ENCODE assay signal across 2 cellular contexts in the genomic region with DNA sequence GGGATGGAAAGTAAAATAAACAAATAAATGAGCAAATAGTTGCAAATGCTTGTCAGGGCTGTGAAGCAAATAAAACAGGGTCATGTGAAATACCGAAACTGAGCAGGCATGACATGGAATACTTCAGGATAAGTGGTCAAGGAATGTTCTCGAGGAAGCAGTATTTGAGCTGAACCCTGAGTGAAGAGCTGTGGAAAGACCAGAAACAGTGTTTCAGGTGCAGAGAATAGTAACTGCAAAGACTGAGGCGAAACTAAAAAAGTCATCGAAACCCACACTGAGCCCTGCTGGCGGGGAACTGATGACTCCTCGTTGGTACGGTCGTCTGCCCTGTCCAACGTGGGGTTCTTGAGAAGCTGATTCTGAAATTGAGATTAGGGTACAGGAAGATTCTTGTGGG.
TF ChIP-seq lines count a peak whose summit lies in the region.

No MANE protein-coding gene starts in this region.

TF ChIP-seq in A549, 52 proteins besides CTCF, POLR2A, EP300 and RAD21 (continued from another document):
- TF ChIP-seq E2F6 (IDR thresholded peaks at IDR 0.05; ENCODE audit: borderline replicate concordance, low read depth) (no peak), GATA3 (IDR thresholded peaks at IDR 0.05; ENCODE audit: borderline replicate concordance) (no peak), REST (IDR thresholded peaks at IDR 0.05) (no peak), FOSL2 (IDR thresholded peaks at IDR 0.05) (no peak), FOSL2 (CRISPR knock-in tag; IDR thresholded peaks at IDR 0.05) (no peak), JUN (IDR thresholded peaks at IDR 0.05) (no peak), ZSCAN20 (CRISPR knock-in tag; IDR thresholded peaks at IDR 0.05) (no peak), ATOH8 (CRISPR knock-in tag; IDR thresholded peaks at IDR 0.05; ENCODE audit: low read depth) (no peak)
- TF ChIP-seq, protein P1, sequence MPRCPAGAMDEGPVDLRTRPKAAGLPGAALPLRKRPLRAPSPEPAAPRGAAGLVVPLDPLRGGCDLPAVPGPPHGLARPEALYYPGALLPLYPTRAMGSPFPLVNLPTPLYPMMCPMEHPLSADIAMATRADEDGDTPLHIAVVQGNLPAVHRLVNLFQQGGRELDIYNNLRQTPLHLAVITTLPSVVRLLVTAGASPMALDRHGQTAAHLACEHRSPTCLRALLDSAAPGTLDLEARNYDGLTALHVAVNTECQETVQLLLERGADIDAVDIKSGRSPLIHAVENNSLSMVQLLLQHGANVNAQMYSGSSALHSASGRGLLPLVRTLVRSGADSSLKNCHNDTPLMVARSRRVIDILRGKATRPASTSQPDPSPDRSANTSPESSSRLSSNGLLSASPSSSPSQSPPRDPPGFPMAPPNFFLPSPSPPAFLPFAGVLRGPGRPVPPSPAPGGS (IDR thresholded peaks at IDR 0.05), result no peak
- TF ChIP-seq, protein P2, sequence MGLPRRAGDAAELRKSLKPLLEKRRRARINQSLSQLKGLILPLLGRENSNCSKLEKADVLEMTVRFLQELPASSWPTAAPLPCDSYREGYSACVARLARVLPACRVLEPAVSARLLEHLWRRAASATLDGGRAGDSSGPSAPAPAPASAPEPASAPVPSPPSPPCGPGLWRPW (IDR thresholded peaks at IDR 0.05), result no peak

TF ChIP-seq in GM23338, 12 proteins besides CTCF, POLR2A, EP300 and RAD21:
- TF ChIP-seq, protein P3, sequence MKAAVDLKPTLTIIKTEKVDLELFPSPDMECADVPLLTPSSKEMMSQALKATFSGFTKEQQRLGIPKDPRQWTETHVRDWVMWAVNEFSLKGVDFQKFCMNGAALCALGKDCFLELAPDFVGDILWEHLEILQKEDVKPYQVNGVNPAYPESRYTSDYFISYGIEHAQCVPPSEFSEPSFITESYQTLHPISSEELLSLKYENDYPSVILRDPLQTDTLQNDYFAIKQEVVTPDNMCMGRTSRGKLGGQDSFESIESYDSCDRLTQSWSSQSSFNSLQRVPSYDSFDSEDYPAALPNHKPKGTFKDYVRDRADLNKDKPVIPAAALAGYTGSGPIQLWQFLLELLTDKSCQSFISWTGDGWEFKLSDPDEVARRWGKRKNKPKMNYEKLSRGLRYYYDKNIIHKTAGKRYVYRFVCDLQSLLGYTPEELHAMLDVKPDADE (IDR thresholded peaks at IDR 0.05), result no peak
- TF ChIP-seq EZH2 (IDR thresholded peaks at IDR 0.05; ENCODE audit: low read depth, unreplicated experiment) (no peak), REST (IDR thresholded peaks at IDR 0.05; ENCODE audit: unreplicated experiment) (no peak), JUNB (IDR thresholded peaks at IDR 0.05; ENCODE audit: unreplicated experiment) (no peak), ZNF331 (CRISPR knock-in tag; IDR thresholded peaks at IDR 0.05; ENCODE audit: low read depth) (no peak), CREB1 (CRISPR knock-in tag; IDR thresholded peaks at IDR 0.05; ENCODE audit: low read depth) (no peak), ZNF462 (CRISPR knock-in tag; IDR thresholded peaks at IDR 0.05) (no peak), ZNF114 (CRISPR knock-in tag; IDR thresholded peaks at IDR 0.05) (no peak), STAT1 (IDR thresholded peaks at IDR 0.05; ENCODE audit: unreplicated experiment) (no peak), EZH2phosphoT487 (IDR thresholded peaks at IDR 0.05; ENCODE audit: unreplicated experiment) (no peak), POLR2AphosphoS5 (IDR thresholded peaks at IDR 0.05; ENCODE audit: low read depth) (no peak), NANOG (IDR thresholded peaks at IDR 0.05; ENCODE audit: borderline replicate concordance) (no peak)
TF ChIP-seq in GM23338: peak in this region for 0.
